Comparison of ENCODE assay signal across 11 cellular contexts in genomic region chr1:91791103-91791502, GRCh38.
DNase-seq lines count a peak whose midpoint lies in the region; ATAC-seq and TF ChIP-seq lines count a peak whose summit lies in the region.
"Had no signal": no experiment of that assay in that cellular context is flagged by ENCODE, and none has a peak within 500 bp of the region (broad histone marks: within the 10 kb centered on the region; RNA-seq: fewer than 3 reads in every experiment).

No MANE protein-coding gene starts in this region.

- intact Hi-C loops in adrenal gland (cut with DNase I) = no loop called here

- peak overlapping the region; percentile 4 for H3K4me2 ChIP-seq in hepatocyte

- peaks cover 34% of the 10 kb centered on the region for H3K4me1 ChIP-seq in hepatocyte (ENCODE audit: insufficient read depth)
- peaks cover 33 to 75% of the 10 kb centered on the region in 2 donors for H3K4me1 ChIP-seq in adrenal gland (replicated peaks in 1 of 2)

- H3K4me3 ChIP-seq in hepatocyte (no peak overlapping the region), adrenal gland (no peak overlapping the region)

- H3K36me3 Mint-ChIP-seq in activated naive CD8-positive, alpha-beta T cell = peaks cover 9% of the 10 kb centered on the region
- H3K36me3 Mint-ChIP-seq in activated naive CD8-positive, alpha-beta T cell treated with anti-CD3 and anti-CD28 coated beads for 36 hours = peaks cover 6% of the 10 kb centered on the region
- peaks cover 9% of the 10 kb centered on the region for H3K36me3 Mint-ChIP-seq in T-helper 2 cell treated with Interferon-gamma antibody and Interleukin-4, amounts not matched to agents 5 μg/mL and 100 μg/mL, for 36 hours (ENCODE audit: low read depth)

- H3K27me3 ChIP-seq in hepatocyte = no peaks in the 10 kb centered on the region
- no peaks in the 10 kb centered on the region for H3K27me3 ChIP-seq in adrenal gland

- 26% methylated on average over 1 of the region's 1 CpG for WGBS in hepatocyte (ENCODE audit: low lambda C conversion rate, missing lambda C conversion rate)
- WGBS in adrenal gland, 4 donors = 78 to 100% (median 80%) methylated on average over 1 of the region's 1 CpG

- TF ChIP-seq POLR2A in adrenal gland (IDR thresholded peaks at IDR 0.05) = no peak

- H4K20me1 ChIP-seq in hepatocyte (ENCODE audit: insufficient read depth, poor library complexity, severe bottlenecking) = no peaks in the 10 kb centered on the region

- no peak for DNase-seq in activated naive CD8-positive, alpha-beta T cell treated with anti-CD3 and anti-CD28 coated beads for 36 hours
- DNase-seq in NCI-H82 (lab: John Stamatoyannopoulos, UW) (peak; percentile 95), hepatocyte (ENCODE audit: low spot score) (peak; percentile 28), kidney glomerular epithelial cell (lab: John Stamatoyannopoulos, UW) (no peak), adrenal gland (no peak)
- DNase-seq in T-helper 2 cell treated with Interferon-gamma antibody and Interleukin-4, amounts not matched to agents 5 μg/mL and 100 μg/mL, for 36 hours (ENCODE audit: low spot score) = no peak
- DNase-seq: posterior cingulate gyrus, T-helper 9 cell had no signal

- no peak for ATAC-seq in HG02623 (IDR thresholded peaks at IDR 0.05; ENCODE audit: unreplicated experiment)

- H3K4me1 Mint-ChIP-seq in activated naive CD8-positive, alpha-beta T cell (ENCODE audit: low read depth) = peaks cover 38% of the 10 kb centered on the region
- H3K4me1 Mint-ChIP-seq in activated naive CD8-positive, alpha-beta T cell treated with anti-CD3 and anti-CD28 coated beads for 36 hours = peaks cover 24% of the 10 kb centered on the region
- H3K4me1 Mint-ChIP-seq in T-helper 2 cell treated with Interferon-gamma antibody and Interleukin-4, amounts not matched to agents 5 μg/mL and 100 μg/mL, for 36 hours (ENCODE audit: low read depth) = peaks cover 26% of the 10 kb centered on the region
- H3K4me1 Mint-ChIP-seq: B cell had no signal

- peak overlapping the region; percentile 3 for H3K4me3 Mint-ChIP-seq in activated naive CD8-positive, alpha-beta T cell
- no peak overlapping the region for H3K4me3 Mint-ChIP-seq in activated naive CD8-positive, alpha-beta T cell treated with anti-CD3 and anti-CD28 coated beads for 36 hours
- no peak overlapping the region for H3K4me3 Mint-ChIP-seq in T-helper 2 cell treated with Interferon-gamma antibody and Interleukin-4, amounts not matched to agents 5 μg/mL and 100 μg/mL, for 36 hours
- H3K4me3 Mint-ChIP-seq: B cell had no signal

- H3K27ac ChIP-seq in hepatocyte = peak overlapping the region; percentile 2
- H3K27ac ChIP-seq in adrenal gland = peak overlapping the region in 2 of 5 donors; percentile 64 to 67

- no peaks in the 10 kb centered on the region for H3K9me3 Mint-ChIP-seq in activated naive CD8-positive, alpha-beta T cell (ENCODE audit: low read depth)
- H3K9me3 Mint-ChIP-seq in activated naive CD8-positive, alpha-beta T cell treated with anti-CD3 and anti-CD28 coated beads for 36 hours = peaks cover 2% of the 10 kb centered on the region
- peaks cover 4% of the 10 kb centered on the region for H3K9me3 Mint-ChIP-seq in T-helper 2 cell treated with Interferon-gamma antibody and Interleukin-4, amounts not matched to agents 5 μg/mL and 100 μg/mL, for 36 hours

- TF ChIP-seq CTCF in hepatocyte (IDR thresholded peaks at IDR 0.05; ENCODE audit: poor library complexity) (no peak), adrenal gland (IDR thresholded peaks at IDR 0.05) (no peak)

- H3K79me2 ChIP-seq in hepatocyte = peaks cover 17% of the 10 kb centered on the region

- no peaks in the 10 kb centered on the region for H3K27me3 Mint-ChIP-seq in activated naive CD8-positive, alpha-beta T cell
- H3K27me3 Mint-ChIP-seq in activated naive CD8-positive, alpha-beta T cell treated with anti-CD3 and anti-CD28 coated beads for 36 hours = no peaks in the 10 kb centered on the region
- no peaks in the 10 kb centered on the region for H3K27me3 Mint-ChIP-seq in T-helper 2 cell treated with Interferon-gamma antibody and Interleukin-4, amounts not matched to agents 5 μg/mL and 100 μg/mL, for 36 hours (ENCODE audit: low read depth)
- H3K27me3 Mint-ChIP-seq: B cell had no signal

- H3K9me2 ChIP-seq in hepatocyte (replicated peaks; ENCODE audit: insufficient read depth) = no peaks in the 10 kb centered on the region

- H3K36me3 ChIP-seq in hepatocyte (replicated peaks; ENCODE audit: insufficient read depth, low read depth) (no peaks in the 10 kb centered on the region), adrenal gland (replicated peaks in 1 of 2) (no peaks in the 10 kb centered on the region)

- no peak overlapping the region for H3K27ac Mint-ChIP-seq in activated naive CD8-positive, alpha-beta T cell
- no peak overlapping the region for H3K27ac Mint-ChIP-seq in activated naive CD8-positive, alpha-beta T cell treated with anti-CD3 and anti-CD28 coated beads for 36 hours
- no peak overlapping the region for H3K27ac Mint-ChIP-seq in T-helper 2 cell treated with Interferon-gamma antibody and Interleukin-4, amounts not matched to agents 5 μg/mL and 100 μg/mL, for 36 hours
- H3K27ac Mint-ChIP-seq: B cell had no signal

- H2AFZ ChIP-seq in hepatocyte = no peak overlapping the region

- H3K9me3 ChIP-seq in hepatocyte (ENCODE audit: low read depth) (no peaks in the 10 kb centered on the region), adrenal gland (replicated peaks in 1 of 3) (no peaks in the 10 kb centered on the region)

Comparison
In these comparisons a context has a peak if more than half of its experiments do, and no peak if none do; other contexts are left out.
1. DNase-seq: peak in NCI-H82 (single experiment) and hepatocyte (single experiment); none in activated naive CD8-positive, alpha-beta T cell treated with anti-CD3 and anti-CD28 coated beads for 36 hours (single experiment), kidney glomerular epithelial cell (single experiment), adrenal gland (0 of 7) and T-helper 2 cell treated with Interferon-gamma antibody and Interleukin-4, amounts not matched to agents 5 μg/mL and 100 μg/mL, for 36 hours (single experiment).